Comparison of ENCODE assay signal across 26 cellular contexts in genomic region chr11:88632163-88632562, GRCh38.
"Had no signal": no experiment of that assay in that cellular context is flagged by ENCODE, and none has a peak within 500 bp of the region (broad histone marks: within the 10 kb centered on the region; RNA-seq: fewer than 3 reads in every experiment).

No MANE protein-coding gene starts in this region.

- H3K9me3 Mint-ChIP-seq: nephron; neural progenitor cell; stimulated activated effector memory CD8-positive, alpha-beta T cell treated with anti-CD3 and anti-CD28 coated beads, Interleukin-12 subunit alpha, Interleukin-12 subunit beta, amount 100 ng/mL, for 72 hours; stimulated activated naive CD8-positive, alpha-beta T cell treated with anti-CD3 and anti-CD28 coated beads, Interleukin-15, Interleukin-2, amounts not matched to agents 100 ng/mL and 50 ng/mL, for 24 hours had no signal

- H3K4me3 ChIP-seq: neural progenitor cell, pancreas, prostate gland, right lobe of liver, sigmoid colon, stomach, thoracic aorta, thyroid gland, tibial nerve, upper lobe of left lung, vagina had no signal

- H3K4me2 ChIP-seq: neural progenitor cell had no signal

- H3K27me3 Mint-ChIP-seq: naive thymus-derived CD8-positive, alpha-beta T cell; stimulated activated naive B cell treated with anti-CD40 and anti-IgM and Interleukin-4, amounts not matched to agents 10 μg/mL and 1 μg/mL and 100 μg/mL, for 72 hours; stimulated activated naive CD8-positive, alpha-beta T cell treated with anti-CD3 and anti-CD28 coated beads, Interleukin-15, Interleukin-2, amounts not matched to agents 100 ng/mL and 50 ng/mL, for 24 hours had no signal

- H3K4me3 Mint-ChIP-seq: naive thymus-derived CD8-positive, alpha-beta T cell; nephron; neural progenitor cell; stimulated activated effector memory CD8-positive, alpha-beta T cell treated with anti-CD3 and anti-CD28 coated beads, Interleukin-12 subunit alpha, Interleukin-12 subunit beta, amount 100 ng/mL, for 72 hours; stimulated activated naive B cell treated with anti-CD40 and anti-IgM and Interleukin-4, amounts not matched to agents 10 μg/mL and 1 μg/mL and 100 μg/mL, for 72 hours; stimulated activated naive CD8-positive, alpha-beta T cell treated with anti-CD3 and anti-CD28 coated beads, Interleukin-15, Interleukin-2, amounts not matched to agents 100 ng/mL and 50 ng/mL, for 24 hours had no signal

- H3K36me3 Mint-ChIP-seq: naive thymus-derived CD8-positive, alpha-beta T cell; neural progenitor cell; stimulated activated effector memory CD8-positive, alpha-beta T cell treated with anti-CD3 and anti-CD28 coated beads, Interleukin-12 subunit alpha, Interleukin-12 subunit beta, amount 100 ng/mL, for 72 hours; stimulated activated naive B cell treated with anti-CD40 and anti-IgM and Interleukin-4, amounts not matched to agents 10 μg/mL and 1 μg/mL and 100 μg/mL, for 72 hours had no signal

- H3K27me3 ChIP-seq: neural progenitor cell, pancreas, right lobe of liver, sigmoid colon, stomach, thyroid gland, tibial nerve, upper lobe of left lung, vagina had no signal

- H3K27ac Mint-ChIP-seq: naive thymus-derived CD8-positive, alpha-beta T cell; nephron; neural progenitor cell; stimulated activated effector memory CD8-positive, alpha-beta T cell treated with anti-CD3 and anti-CD28 coated beads, Interleukin-12 subunit alpha, Interleukin-12 subunit beta, amount 100 ng/mL, for 72 hours; stimulated activated naive B cell treated with anti-CD40 and anti-IgM and Interleukin-4, amounts not matched to agents 10 μg/mL and 1 μg/mL and 100 μg/mL, for 72 hours; stimulated activated naive CD8-positive, alpha-beta T cell treated with anti-CD3 and anti-CD28 coated beads, Interleukin-15, Interleukin-2, amounts not matched to agents 100 ng/mL and 50 ng/mL, for 24 hours had no signal

- H3K4me1 Mint-ChIP-seq: naive thymus-derived CD8-positive, alpha-beta T cell; nephron; stimulated activated effector memory CD8-positive, alpha-beta T cell treated with anti-CD3 and anti-CD28 coated beads, Interleukin-12 subunit alpha, Interleukin-12 subunit beta, amount 100 ng/mL, for 72 hours; stimulated activated naive B cell treated with anti-CD40 and anti-IgM and Interleukin-4, amounts not matched to agents 10 μg/mL and 1 μg/mL and 100 μg/mL, for 72 hours had no signal

- H3K27ac ChIP-seq: neural progenitor cell, pancreas, prostate gland, right lobe of liver, sigmoid colon, stomach, thoracic aorta, thyroid gland, tibial nerve, upper lobe of left lung, vagina had no signal

- DNase-seq: naive thymus-derived CD8-positive, alpha-beta T cell; occipital lobe; pancreas; retina; right cardiac atrium; right lobe of liver; sigmoid colon; small intestine; stimulated activated CD4-positive, alpha-beta T cell treated with anti-CD3 and anti-CD28 coated beads, Interleukin-15, amount 100 ng/mL, for 24 hours; stimulated activated CD4-positive, alpha-beta T cell treated with anti-CD3 and anti-CD28 coated beads, Interleukin-2, amount 100 ng/mL, for 24 hours; stimulated activated CD4-positive, alpha-beta T cell treated with anti-CD3 and anti-CD28 coated beads, Interleukin-2, amount 100 ng/mL, for 48 hours; stimulated activated CD4-positive, alpha-beta T cell treated with anti-CD3 and anti-CD28 coated beads, Interleukin-4, amount 100 ng/mL, for 24 hours; stimulated activated naive B cell treated with anti-CD40 and anti-IgM and Interleukin-4, amounts not matched to agents 10 μg/mL and 1 μg/mL and 100 μg/mL, for 72 hours; stimulated activated naive CD4-positive, alpha-beta T cell treated with Interleukin-2 at 50 U/mL for 16 hours; stomach; thyroid gland; trophoblast cell; upper lobe of left lung had no signal

- ATAC-seq: naive thymus-derived CD8-positive, alpha-beta T cell; pancreas; right cardiac atrium; right lobe of liver; stimulated activated effector memory CD8-positive, alpha-beta T cell treated with anti-CD3 and anti-CD28 coated beads, Interleukin-12 subunit alpha, Interleukin-12 subunit beta, amount 100 ng/mL, for 72 hours; stimulated activated naive B cell treated with anti-CD40 and anti-IgM and Interleukin-4, amounts not matched to agents 10 μg/mL and 1 μg/mL and 100 μg/mL, for 72 hours had no signal

- H3K4me1 ChIP-seq: pancreas, prostate gland, right lobe of liver, sigmoid colon, stomach, thyroid gland, tibial nerve, upper lobe of left lung, vagina had no signal

- H3K36me3 ChIP-seq: neural progenitor cell, pancreas, prostate gland, right lobe of liver, sigmoid colon, stomach, thoracic aorta, thyroid gland, tibial nerve, upper lobe of left lung, vagina had no signal

- H2AFZ ChIP-seq: neural progenitor cell had no signal
